ENCODE assay signal across 24 cellular contexts in genomic region chr18:64415218-64415617, GRCh38.
DNase-seq lines count a peak whose midpoint lies in the region; ATAC-seq, FAIRE-seq and TF ChIP-seq lines count a peak whose summit lies in the region.
"Had no signal": no experiment of that assay in that cellular context is flagged by ENCODE, and none has a peak within 500 bp of the region (broad histone marks: within the 10 kb centered on the region; RNA-seq: fewer than 3 reads in every experiment).

No MANE protein-coding gene starts in this region.

- FAIRE-seq in HepG2 (lab: Jason Lieb, UNC): no peak
- FAIRE-seq: A549, GM12878, GM12892, GM18507 had no signal

- in situ Hi-C loops in HepG2 (cut with HindIII; ENCODE audit: extremely low pct_ligation_motif_present, low pct_unique_long_range_greater_than_20kb): no loop called here

- H3K9ac ChIP-seq in liver (ENCODE audit: low read depth in 1 of 2, low read length in 2 of 2) (no peak overlapping the region), HepG2 (ENCODE audit: insufficient read depth, low read depth, low read length) (no peak overlapping the region)
- H3K9ac ChIP-seq: BLaER1 treated with 17β-estradiol and CSF1 and Interleukin-3, amounts not matched to agents 10 nM and 100 nM had no signal

- H3K4me3 ChIP-seq in liver (ENCODE audit: low read depth in 1 of 3, low read length in 3 of 3) (no peak overlapping the region), HepG2 (replicated peaks in 1 of 3; ENCODE audit: insufficient read depth in 1 of 3, low read depth in 2 of 3, low read length in 3 of 3) (no peak overlapping the region), right lobe of liver (no peak overlapping the region)
- H3K4me3 ChIP-seq: A549; BLaER1 treated with 17β-estradiol and CSF1 and Interleukin-3, amounts not matched to agents 10 nM and 100 nM; GM12878 had no signal

- CTCF ChIA-PET in HepG2 (lab: Yijun Ruan, JAX; ENCODE audit: low intra/inter-chr PET ratio, low total read pairs): no interaction called here

- no peaks in the 10 kb centered on the region for H4K20me1 ChIP-seq in HepG2 (ENCODE audit: insufficient read depth, low read length)
- H4K20me1 ChIP-seq: BLaER1 treated with 17β-estradiol and CSF1 and Interleukin-3, amounts not matched to agents 10 nM and 100 nM had no signal

- peaks cover 3% of the 10 kb centered on the region for H3K9me3 Mint-ChIP-seq in activated T-helper 17 cell treated with anti-CD3 and anti-CD28 coated beads, Interleukin-2, amount 50 U/mL, for 72 hours

- no peaks in the 10 kb centered on the region for H3K4me1 Mint-ChIP-seq in activated T-helper 17 cell treated with anti-CD3 and anti-CD28 coated beads, Interleukin-2, amount 50 U/mL, for 72 hours

- no peaks in the 10 kb centered on the region for H3K79me2 ChIP-seq in HepG2 (ENCODE audit: insufficient read depth, low read length)

- 57% methylated on average over 2 of the region's 2 CpGs for WGBS in liver
- 25% methylated on average over 2 of the region's 2 CpGs for WGBS in HepG2 (ENCODE audit: low lambda C conversion rate)
- 39% methylated on average over 2 of the region's 2 CpGs for WGBS in right lobe of liver (ENCODE audit: insufficient coverage, low coverage, low lambda C conversion rate, missing lambda C conversion rate)

- DNase-seq in HepG2 (ENCODE audit: low spot score) (no peak), right lobe of liver (no peak)
- no peak for DNase-seq in activated CD8-positive, alpha-beta memory T cell treated with anti-CD3 and anti-CD28 coated beads, Interleukin-2, amount 50 U/mL, for 4 hours
- DNase-seq: AML-193; CD4-positive, alpha-beta T cell; CD8-positive, alpha-beta T cell; COR-L47; DMS 273 treated with DMSO at 0.1 percent for 48 hours; DMS153; DMS53; DMS79; DND-41; EL; GDM1 had no signal

- no peaks in the 10 kb centered on the region for H3K27me3 ChIP-seq in liver (ENCODE audit: control insufficient read depth in 4 of 4, insufficient read depth in 4 of 4, low read length in 3 of 4)
- no peaks in the 10 kb centered on the region for H3K27me3 ChIP-seq in HepG2 (ENCODE audit: control insufficient read depth in 1 of 2, insufficient read depth in 2 of 2, low read length in 2 of 2)
- H3K27me3 ChIP-seq in right lobe of liver: no peaks in the 10 kb centered on the region
- H3K27me3 ChIP-seq: BLaER1 treated with 17β-estradiol and CSF1 and Interleukin-3, amounts not matched to agents 10 nM and 100 nM had no signal

- no peaks in the 10 kb centered on the region for H3K27me3 Mint-ChIP-seq in activated T-helper 17 cell treated with anti-CD3 and anti-CD28 coated beads, Interleukin-2, amount 50 U/mL, for 72 hours
- H3K27me3 Mint-ChIP-seq: B cell; CD4-positive, alpha-beta T cell had no signal

- H3K36me3 Mint-ChIP-seq in activated T-helper 17 cell treated with anti-CD3 and anti-CD28 coated beads, Interleukin-2, amount 50 U/mL, for 72 hours (ENCODE audit: low read depth): no peaks in the 10 kb centered on the region
- H3K36me3 Mint-ChIP-seq: CD8-positive, alpha-beta T cell had no signal

- H3K9me3 ChIP-seq in liver (ENCODE audit: control insufficient read depth in 4 of 4, low read length in 3 of 4) (no peaks in the 10 kb centered on the region), HepG2 (ENCODE audit: low read length) (peaks cover 26% of the 10 kb centered on the region), right lobe of liver (no peaks in the 10 kb centered on the region)
- H3K9me3 ChIP-seq: A549 had no signal

- H3K27ac Mint-ChIP-seq in activated T-helper 17 cell treated with anti-CD3 and anti-CD28 coated beads, Interleukin-2, amount 50 U/mL, for 72 hours: no peak overlapping the region
- H3K27ac Mint-ChIP-seq: B cell; CD4-positive, alpha-beta T cell; CD8-positive, alpha-beta T cell had no signal

- POLR2A ChIA-PET in HepG2 (lab: Yijun Ruan, JAX): no interaction called here

- ATAC-seq in HepG2 (no peak), right lobe of liver (peak; percentile 56 to 89 (median 60))
- ATAC-seq in activated T-helper 17 cell treated with anti-CD3 and anti-CD28 coated beads, Interleukin-2, amount 50 U/mL, for 72 hours (replicated peaks): no peak
- ATAC-seq: A549; CD8-positive, alpha-beta T cell; GM12878 had no signal

- H3K27ac ChIP-seq in liver (ENCODE audit: low read depth in 1 of 2, low read length in 2 of 2) (no peak overlapping the region), HepG2 (ENCODE audit: extremely low read length, insufficient read depth, low read length) (no peak overlapping the region), right lobe of liver (no peak overlapping the region)
- H3K27ac ChIP-seq: 22Rv1; A549; BLaER1 treated with 17β-estradiol and CSF1 and Interleukin-3, amounts not matched to agents 10 nM and 100 nM; C4-2B had no signal

- TF ChIP-seq EP300 in HepG2 (IDR thresholded peaks at IDR 0.05; ENCODE audit: low read depth in 2 of 2, low read length in 2 of 2): no peak
- TF ChIP-seq EP300 in HepG2 (CRISPR knock-in tag; IDR thresholded peaks at IDR 0.05; ENCODE audit: borderline replicate concordance): no peak

- TF ChIP-seq POLR2A in HepG2 (IDR thresholded peaks at IDR 0.05; ENCODE audit: insufficient read depth in 1 of 2, low read depth in 2 of 2, low read length in 2 of 2): no peak
- TF ChIP-seq POLR2A in right lobe of liver (IDR thresholded peaks at IDR 0.05): no peak

- no TSS peak for BruUV-seq in HepG2 (replicated peaks; lab: Mats Ljungman, UMichigan)

- peak in 1 of 2 donors; percentile 42 for TF ChIP-seq RAD21 in liver (IDR thresholded peaks at IDR 0.05)
- TF ChIP-seq RAD21 in HepG2 (CRISPR knock-in tag; IDR thresholded peaks at IDR 0.05): no peak

- no peak overlapping the region for H3K4me3 Mint-ChIP-seq in activated T-helper 17 cell treated with anti-CD3 and anti-CD28 coated beads, Interleukin-2, amount 50 U/mL, for 72 hours
- H3K4me3 Mint-ChIP-seq: B cell; CD4-positive, alpha-beta T cell; CD8-positive, alpha-beta T cell had no signal

- peak; percentile 7 for TF ChIP-seq CTCF in liver (IDR thresholded peaks at IDR 0.05; ENCODE audit: low read depth, low read length, missing input control)
- TF ChIP-seq CTCF in HepG2 (CRISPR knock-in tag; IDR thresholded peaks at IDR 0.05): no peak
- TF ChIP-seq CTCF in right lobe of liver (IDR thresholded peaks at IDR 0.05): no peak

- intact Hi-C loops in HepG2 (cut with micrococcal nuclease; ENCODE audit: unreplicated experiment): no loop called here
- intact Hi-C loops in right lobe of liver (cut with DNase I): no loop called here

- H2AFZ ChIP-seq in HepG2 (ENCODE audit: low read length): no peak overlapping the region

- H3K4me2 ChIP-seq in HepG2 (ENCODE audit: low read depth, low read length): no peak overlapping the region
- H3K4me2 ChIP-seq: A549 had no signal

- H3K4me1 ChIP-seq in liver (ENCODE audit: control insufficient read depth in 4 of 4, insufficient read depth in 4 of 4, low read length in 3 of 4) (no peaks in the 10 kb centered on the region), HepG2 (ENCODE audit: insufficient read depth, low read length) (no peaks in the 10 kb centered on the region), right lobe of liver (peaks cover 0 to 5% (median 0%) of the 10 kb centered on the region in 4 donors)
- H3K4me1 ChIP-seq: A549 had no signal

- H3K36me3 ChIP-seq in liver (ENCODE audit: control insufficient read depth in 4 of 4, insufficient read depth in 3 of 4, low read depth in 1 of 4, low read length in 3 of 4) (no peaks in the 10 kb centered on the region), HepG2 (replicated peaks in 1 of 2; ENCODE audit: control insufficient read depth in 1 of 2, insufficient read depth in 2 of 2, low read length in 2 of 2) (no peaks in the 10 kb centered on the region), right lobe of liver (no peaks in the 10 kb centered on the region)
- H3K36me3 ChIP-seq: BLaER1 treated with 17β-estradiol and CSF1 and Interleukin-3, amounts not matched to agents 10 nM and 100 nM had no signal

TF ChIP-seq in liver, 16 proteins besides CTCF, POLR2A, EP300 and RAD21 (continues in another document):
- TF ChIP-seq ZBTB33 (IDR thresholded peaks at IDR 0.05): no peak
- TF ChIP-seq TAF1 (conservative IDR thresholded peaks at IDR 0.05): no peak
- no peak for TF ChIP-seq MAX (IDR thresholded peaks at IDR 0.05)
- TF ChIP-seq YY1 (IDR thresholded peaks at IDR 0.05): no peak

TF ChIP-seq in HepG2, 621 proteins besides CTCF, POLR2A, EP300 and RAD21:
- no peak for TF ChIP-seq ZNF496 (CRISPR knock-in tag; IDR thresholded peaks at IDR 0.05; ENCODE audit: insufficient replicate concordance)
- no peak for TF ChIP-seq BRF2 (CRISPR knock-in tag; IDR thresholded peaks at IDR 0.05)

Comparison
In these comparisons a context has a peak if more than half of its experiments do, and no peak if none do; other contexts are left out.
1. ATAC-seq: peak in right lobe of liver (4 of 4); none in HepG2 (single experiment) and activated T-helper 17 cell treated with anti-CD3 and anti-CD28 coated beads, Interleukin-2, amount 50 U/mL, for 72 hours (single experiment).